ENCODE assay signal across 10 cellular contexts in genomic region chr12:102824218-102824835, GRCh38.
A peak's percentile ranks its signal among the peaks of the same experiment; 100 is the strongest.
DNase-seq lines count a peak whose midpoint lies in the region; TF ChIP-seq lines count a peak whose summit lies in the region.
"Had no signal": no experiment of that assay in that cellular context is flagged by ENCODE, and none has a peak within 500 bp of the region (broad histone marks: within the 10 kb centered on the region; RNA-seq: fewer than 3 reads in every experiment).

No MANE protein-coding gene starts in this region.

- no peak overlapping the region for H3K27ac ChIP-seq in SJCRH30

- TF ChIP-seq CTCF in GM12865 (IDR thresholded peaks at IDR 0.05; ENCODE audit: insufficient read depth, low read depth, low read length, missing control alignments): no peak
- TF ChIP-seq CTCF in glutamatergic neuron (IDR thresholded peaks at IDR 0.05; ENCODE audit: partially characterized antibody, unreplicated experiment): no peak
- no peak for TF ChIP-seq CTCF in osteocyte (IDR thresholded peaks at IDR 0.05)

- H3K36me3 Mint-ChIP-seq in glutamatergic neuron (ENCODE audit: unreplicated experiment) (no peaks in the 10 kb centered on the region), osteocyte (ENCODE audit: unreplicated experiment) (no peaks in the 10 kb centered on the region)
- no peaks in the 10 kb centered on the region for H3K36me3 Mint-ChIP-seq in activated T-helper 1 cell treated with anti-CD3 and anti-CD28 coated beads, Interleukin-12 subunit alpha, Interleukin-12 subunit beta, Interleukin-2, Interleukin-4 antibody, amounts not matched to agents 30 ng/mL and 10 ng/mL and 1 ng/mL, durations not matched to agents 14 hours and 24 hours and 36 hours (ENCODE audit: low read depth)

- H3K36me3 ChIP-seq in SJCRH30: no peaks in the 10 kb centered on the region

- H3K4me3 Mint-ChIP-seq in glutamatergic neuron (ENCODE audit: unreplicated experiment) (peak overlapping the region; percentile 74), osteocyte (ENCODE audit: unreplicated experiment) (no peak overlapping the region)
- H3K4me3 Mint-ChIP-seq in activated T-helper 1 cell treated with anti-CD3 and anti-CD28 coated beads, Interleukin-12 subunit alpha, Interleukin-12 subunit beta, Interleukin-2, Interleukin-4 antibody, amounts not matched to agents 30 ng/mL and 10 ng/mL and 1 ng/mL, durations not matched to agents 14 hours and 24 hours and 36 hours: no peak overlapping the region
- H3K4me3 Mint-ChIP-seq: activated T-cell treated with anti-CD3 and anti-CD28 coated beads, Interleukin-2, amount 50 U/mL, for 4 hours had no signal

- H3K9me3 ChIP-seq in SJCRH30 (replicated peaks): no peaks in the 10 kb centered on the region

- H3K4me1 Mint-ChIP-seq in glutamatergic neuron (ENCODE audit: low read depth, unreplicated experiment) (peaks cover 6% of the 10 kb centered on the region), osteocyte (ENCODE audit: unreplicated experiment) (no peaks in the 10 kb centered on the region)
- no peaks in the 10 kb centered on the region for H3K4me1 Mint-ChIP-seq in activated T-helper 1 cell treated with anti-CD3 and anti-CD28 coated beads, Interleukin-12 subunit alpha, Interleukin-12 subunit beta, Interleukin-2, Interleukin-4 antibody, amounts not matched to agents 30 ng/mL and 10 ng/mL and 1 ng/mL, durations not matched to agents 14 hours and 24 hours and 36 hours (ENCODE audit: low read depth)

- H3K27me3 Mint-ChIP-seq in glutamatergic neuron (ENCODE audit: unreplicated experiment): peaks cover 14% of the 10 kb centered on the region
- H3K27me3 Mint-ChIP-seq in osteocyte (ENCODE audit: unreplicated experiment): peaks cover 8% of the 10 kb centered on the region
- peaks cover 17% of the 10 kb centered on the region for H3K27me3 Mint-ChIP-seq in activated T-helper 1 cell treated with anti-CD3 and anti-CD28 coated beads, Interleukin-12 subunit alpha, Interleukin-12 subunit beta, Interleukin-2, Interleukin-4 antibody, amounts not matched to agents 30 ng/mL and 10 ng/mL and 1 ng/mL, durations not matched to agents 14 hours and 24 hours and 36 hours (ENCODE audit: insufficient read depth)

- H3K9me3 Mint-ChIP-seq in glutamatergic neuron (ENCODE audit: unreplicated experiment) (no peaks in the 10 kb centered on the region), osteocyte (ENCODE audit: unreplicated experiment) (no peaks in the 10 kb centered on the region)
- no peaks in the 10 kb centered on the region for H3K9me3 Mint-ChIP-seq in activated T-helper 1 cell treated with anti-CD3 and anti-CD28 coated beads, Interleukin-12 subunit alpha, Interleukin-12 subunit beta, Interleukin-2, Interleukin-4 antibody, amounts not matched to agents 30 ng/mL and 10 ng/mL and 1 ng/mL, durations not matched to agents 14 hours and 24 hours and 36 hours

- H3K4me1 ChIP-seq in SJCRH30: no peaks in the 10 kb centered on the region

- intact Hi-C loops in activated T-helper 1 cell treated with anti-CD3 and anti-CD28 coated beads, Interleukin-12 subunit alpha, Interleukin-12 subunit beta, Interleukin-2, Interleukin-4 antibody, amounts not matched to agents 30 ng/mL and 10 ng/mL and 1 ng/mL, durations not matched to agents 14 hours and 24 hours and 36 hours (cut with micrococcal nuclease): no loop called here

- H3K27me3 ChIP-seq in SJCRH30: no peaks in the 10 kb centered on the region

- H3K4me3 ChIP-seq in GM12865 (ENCODE audit: low read depth, low read length) (no peak overlapping the region), SJCRH30 (no peak overlapping the region)

- DNase-seq in GM12865 (ENCODE audit: low read depth) (peak; percentile 9), SJCRH30 (peak; percentile 32 to 37), glutamatergic neuron (peak; percentile 25), osteocyte (ENCODE audit: extremely low spot score, unreplicated experiment) (peak; percentile 84), NCI-H187 treated with DMSO at 0.1 percent for 48 hours (lab: John Stamatoyannopoulos, UW) (no peak), amniotic stem cell (lab: John Stamatoyannopoulos, UW) (no peak), NCI-H69 (lab: John Stamatoyannopoulos, UW) (no peak)
- DNase-seq in activated T-helper 1 cell treated with anti-CD3 and anti-CD28 coated beads, Interleukin-12 subunit alpha, Interleukin-12 subunit beta, Interleukin-2, Interleukin-4 antibody, amounts not matched to agents 30 ng/mL and 10 ng/mL and 1 ng/mL, durations not matched to agents 14 hours and 24 hours and 36 hours (ENCODE audit: low spot score): no peak
- DNase-seq: activated T-cell treated with anti-CD3 and anti-CD28 coated beads, Interleukin-2, amount 50 U/mL, for 4 hours; NCI-H774 had no signal

- H3K27ac Mint-ChIP-seq in glutamatergic neuron (ENCODE audit: unreplicated experiment): no peak overlapping the region
- no peak overlapping the region for H3K27ac Mint-ChIP-seq in osteocyte (ENCODE audit: unreplicated experiment)
- no peak overlapping the region for H3K27ac Mint-ChIP-seq in activated T-helper 1 cell treated with anti-CD3 and anti-CD28 coated beads, Interleukin-12 subunit alpha, Interleukin-12 subunit beta, Interleukin-2, Interleukin-4 antibody, amounts not matched to agents 30 ng/mL and 10 ng/mL and 1 ng/mL, durations not matched to agents 14 hours and 24 hours and 36 hours

Comparison
In these comparisons a context has a peak if more than half of its experiments do, and no peak if none do; other contexts are left out.
1. DNase-seq: peak in GM12865 (single experiment), SJCRH30 (2 of 2), glutamatergic neuron (single experiment) and osteocyte (single experiment); none in activated T-helper 1 cell treated with anti-CD3 and anti-CD28 coated beads, Interleukin-12 subunit alpha, Interleukin-12 subunit beta, Interleukin-2, Interleukin-4 antibody, amounts not matched to agents 30 ng/mL and 10 ng/mL and 1 ng/mL, durations not matched to agents 14 hours and 24 hours and 36 hours (single experiment), NCI-H187 treated with DMSO at 0.1 percent for 48 hours (single experiment), amniotic stem cell (single experiment) and NCI-H69 (single experiment).